8 cellular contexts compared by ENCODE assay signal in the genomic region with DNA sequence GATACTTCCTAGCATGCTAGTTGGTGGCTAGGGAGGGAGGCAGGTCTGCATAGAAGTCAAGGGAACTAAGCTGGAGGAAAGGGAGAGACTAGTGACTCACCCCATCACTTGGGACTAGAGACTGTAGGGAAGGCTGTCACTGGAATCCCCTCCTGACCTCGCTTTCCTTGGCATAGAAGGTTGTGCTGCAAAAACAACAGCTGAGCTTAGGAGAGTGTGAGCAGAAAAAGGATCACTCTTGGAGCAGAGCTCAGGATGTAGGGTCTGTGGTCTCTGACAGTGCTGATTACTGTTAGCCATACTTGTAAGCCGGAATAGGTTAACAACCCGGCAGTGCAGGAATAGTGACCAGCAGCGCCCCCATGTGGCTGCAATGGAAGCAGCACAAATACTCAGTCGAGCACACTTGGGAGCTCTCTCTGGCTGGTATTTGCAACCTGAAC.
A peak's percentile ranks its signal among the peaks of the same experiment; 100 is the strongest.
DNase-seq lines count a peak whose midpoint lies in the region; ATAC-seq and TF ChIP-seq lines count a peak whose summit lies in the region.

No MANE protein-coding gene starts in this region.

- H3K9ac ChIP-seq in KMS-11: no peak overlapping the region

- H2AFZ ChIP-seq in KMS-11 (ENCODE audit: low read depth): no peak overlapping the region

- DNase-seq in D341Med (ENCODE audit: low spot score): peak; percentile 66
- DNase-seq in activated naive CD4-positive, alpha-beta T cell treated with Interleukin-2 at 50 U/mL for 16 hours: peak; percentile 30
- no peak for DNase-seq in mucosa of descending colon
- no peak for DNase-seq in NCI-H1436 (lab: John Stamatoyannopoulos, UW)

- no peaks in the 10 kb centered on the region for H4K20me1 ChIP-seq in KMS-11 (ENCODE audit: insufficient read depth)

- no peaks in the 10 kb centered on the region for H3K79me2 ChIP-seq in KMS-11 (ENCODE audit: insufficient read depth, low read depth)

- intact Hi-C loops in mucosa of descending colon (cut with DNase I, micrococcal nuclease): no loop called here

- H3K27ac ChIP-seq in KMS-11: no peak overlapping the region

- TF ChIP-seq CTCF in KMS-11 (conservative IDR thresholded peaks at IDR 0.05; ENCODE audit: low read depth, low read length): peak; percentile 80
- no peak for TF ChIP-seq CTCF in mucosa of descending colon (IDR thresholded peaks at IDR 0.05)

- no peaks in the 10 kb centered on the region for H3K27me3 ChIP-seq in KMS-11 (ENCODE audit: insufficient read depth, low read depth)

- H3K4me1 ChIP-seq in KMS-11 (ENCODE audit: low read depth, poor library complexity, severe bottlenecking) (no peaks in the 10 kb centered on the region), mucosa of descending colon (ENCODE audit: low read depth) (no peaks in the 10 kb centered on the region)

- H3K36me3 ChIP-seq in KMS-11 (ENCODE audit: insufficient read depth) (no peaks in the 10 kb centered on the region), mucosa of descending colon (ENCODE audit: low read depth) (no peaks in the 10 kb centered on the region)

- H3K4me3 ChIP-seq in KMS-11 (IDR thresholded peaks at IDR 0.05; ENCODE audit: insufficient read depth, low read depth, low read length) (no peak overlapping the region), mucosa of descending colon (no peak overlapping the region)

- no peak overlapping the region for H3K4me2 ChIP-seq in KMS-11

- peaks cover 5% of the 10 kb centered on the region for H3K9me3 ChIP-seq in mucosa of descending colon

- peak; percentile 25 for ATAC-seq in mucosa of descending colon
- ATAC-seq in HG02759 (IDR thresholded peaks at IDR 0.05; ENCODE audit: unreplicated experiment): no peak
- no peak for ATAC-seq in HG02884 (IDR thresholded peaks at IDR 0.05; ENCODE audit: unreplicated experiment)
- no peak for ATAC-seq in HG02610 (IDR thresholded peaks at IDR 0.05; ENCODE audit: unreplicated experiment)

Comparison
In these comparisons a context has a peak if more than half of its experiments do, and no peak if none do; other contexts are left out.
1. DNase-seq: peak in D341Med (single experiment) and activated naive CD4-positive, alpha-beta T cell treated with Interleukin-2 at 50 U/mL for 16 hours (single experiment); none in mucosa of descending colon (0 of 3) and NCI-H1436 (single experiment).